ENCODE assay signal across 8 cellular contexts in genomic region chr5:54844905-54845566, GRCh38.
DNase-seq lines count a peak whose midpoint lies in the region; ATAC-seq and TF ChIP-seq lines count a peak whose summit lies in the region.

No MANE protein-coding gene starts in this region.

- RAD21 ChIA-PET in HCT116 (lab: Charles Lee; ENCODE audit: low non-redundant PET in 1 of 2, low total read pairs in 2 of 2, uncharacterized antibody in 2 of 2, unreplicated experiment in 2 of 2): interaction anchor here (1.4 to 2.2 kb wide), 3 partner anchors 22 to 328 kb away, joined by 5 to 9 read pairs (median 8); partner anchors contain the start of gene SNX18 (in 2 of the 2)

- peak overlapping the region; percentile 75 for H2AFZ ChIP-seq in HCT116 (ENCODE audit: low read depth, low read length, poor library complexity, severe bottlenecking)

- TF ChIP-seq POLR2A in HCT116 (IDR thresholded peaks at IDR 0.05; ENCODE audit: borderline replicate concordance, extremely low read depth, insufficient read depth, insufficient read length) (no peak), esophagus muscularis mucosa (IDR thresholded peaks at IDR 0.05; ENCODE audit: low read depth) (no peak)

- peaks cover 7% of the 10 kb centered on the region; the same call in 1 of the 2 replicates for H3K4me1 ChIP-seq in BLaER1
- no peaks in the 10 kb centered on the region for H3K4me1 ChIP-seq in HCT116 (ENCODE audit: control insufficient read depth in 1 of 2, insufficient read depth in 2 of 2, low read length in 2 of 2)
- H3K4me1 ChIP-seq in esophagus muscularis mucosa: peaks cover 0 to 6% (median 3%) of the 10 kb centered on the region in 4 donors

- peak; percentile 72 for TF ChIP-seq RAD21 in HCT116 (IDR thresholded peaks at IDR 0.05; ENCODE audit: low read depth)

- H3K36me3 ChIP-seq in BLaER1 (no peaks in the 10 kb centered on the region), HCT116 (ENCODE audit: control insufficient read depth in 1 of 2, insufficient read depth in 2 of 2, low read length in 2 of 2) (no peaks in the 10 kb centered on the region), esophagus muscularis mucosa (no peaks in the 10 kb centered on the region)

- H4K20me1 ChIP-seq in BLaER1 (no peaks in the 10 kb centered on the region), HCT116 (ENCODE audit: insufficient read depth) (no peaks in the 10 kb centered on the region)

- POLR2A ChIA-PET in HCT116 (lab: Charles Lee): interaction anchor here (1.3 kb wide), 1 partner anchor 328 kb away, joined by 3 read pairs; no protein-coding TSS in a partner anchor
- POLR2A ChIA-PET in activated CD4-positive, alpha-beta T cell treated with anti-CD3 and anti-CD28 coated beads for 36 hours (lab: Charles Lee): no interaction called here

- no TSS peak for BruUV-seq in HCT116 (replicated peaks; lab: Mats Ljungman, UMichigan)

- DNase-seq in HCT116 (ENCODE audit: low read depth, low spot score): peak; percentile 31
- DNase-seq in SK-N-DZ (ENCODE audit: low spot score): peak; percentile 6
- no peak for DNase-seq in esophagus muscularis mucosa (ENCODE audit: extremely low spot score)
- DNase-seq in nephron progenitor cell: no peak
- no peak for DNase-seq in activated CD4-positive, alpha-beta T cell treated with anti-CD3 and anti-CD28 coated beads for 36 hours
- no peak for DNase-seq in cortex of kidney (lab: John Stamatoyannopoulos, UW)

- intact Hi-C loops in HCT116 (cut with micrococcal nuclease) (loop anchor here (1.0 to 5.0 kb wide), 2 partner anchors 328 to 603 kb away; partner anchors contain the start of gene SNX18), esophagus muscularis mucosa (cut with DNase I) (loop anchor here (1.0 kb wide), 1 partner anchor 328 kb away; the partner anchor contains the start of gene SNX18)
- intact Hi-C loops in activated CD4-positive, alpha-beta T cell treated with anti-CD3 and anti-CD28 coated beads for 36 hours (cut with DNase I, micrococcal nuclease): loop anchor here (1.0 to 10.0 kb wide), 4 partner anchors 22 to 530 kb away; partner anchors contain the start of genes SNX18 (in 2 of the 2) and ARL15 (in 1 of the 2)

- no peaks in the 10 kb centered on the region for H3K9me3 Mint-ChIP-seq in nephron progenitor cell
- no peaks in the 10 kb centered on the region for H3K9me3 Mint-ChIP-seq in activated CD4-positive, alpha-beta T cell treated with anti-CD3 and anti-CD28 coated beads for 36 hours (ENCODE audit: low read depth)

- no peaks in the 10 kb centered on the region for H3K36me3 Mint-ChIP-seq in nephron progenitor cell (ENCODE audit: low read depth)
- no peaks in the 10 kb centered on the region for H3K36me3 Mint-ChIP-seq in activated CD4-positive, alpha-beta T cell treated with anti-CD3 and anti-CD28 coated beads for 36 hours (ENCODE audit: low read depth)

- H3K27me3 ChIP-seq in BLaER1 (no peaks in the 10 kb centered on the region), HCT116 (ENCODE audit: insufficient read depth, low read length) (no peaks in the 10 kb centered on the region), esophagus muscularis mucosa (peaks cover 0 to 4% (median 0%) of the 10 kb centered on the region in 4 donors)

- no peaks in the 10 kb centered on the region for H3K79me2 ChIP-seq in HCT116 (ENCODE audit: insufficient read depth, low read length)

- H3K4me2 ChIP-seq in BLaER1: peak overlapping the region; percentile 51
- no peak overlapping the region for H3K4me2 ChIP-seq in HCT116 (ENCODE audit: low read length)

- peak overlapping the region; percentile 24 for H3K4me3 Mint-ChIP-seq in nephron progenitor cell
- H3K4me3 Mint-ChIP-seq in activated CD4-positive, alpha-beta T cell treated with anti-CD3 and anti-CD28 coated beads for 36 hours: no peak overlapping the region

- H3K27ac ChIP-seq in BLaER1: no peak overlapping the region; the same call in 1 of the 2 replicates
- no peak overlapping the region for H3K27ac ChIP-seq in HCT116 (ENCODE audit: low read depth, low read length)
- no peak overlapping the region for H3K27ac ChIP-seq in esophagus muscularis mucosa (replicated peaks in 1 of 4)

- H3K4me1 Mint-ChIP-seq in nephron progenitor cell: peaks cover 28% of the 10 kb centered on the region
- peaks cover 3% of the 10 kb centered on the region for H3K4me1 Mint-ChIP-seq in activated CD4-positive, alpha-beta T cell treated with anti-CD3 and anti-CD28 coated beads for 36 hours

- H3K4me3 ChIP-seq in BLaER1 (no peak overlapping the region), HCT116 (replicated peaks in 1 of 2; ENCODE audit: low read depth in 1 of 2, low read length in 2 of 2) (no peak overlapping the region), esophagus muscularis mucosa (peak overlapping the region in 3 of 4 donors; percentile 16 to 37 (median 34))

- no peaks in the 10 kb centered on the region for H3K27me3 Mint-ChIP-seq in nephron progenitor cell (ENCODE audit: low read depth, poor library complexity)
- peaks cover 5% of the 10 kb centered on the region for H3K27me3 Mint-ChIP-seq in activated CD4-positive, alpha-beta T cell treated with anti-CD3 and anti-CD28 coated beads for 36 hours

- H3K9me3 ChIP-seq in BLaER1: no peaks in the 10 kb centered on the region
- no peaks in the 10 kb centered on the region for H3K9me3 ChIP-seq in HCT116 (ENCODE audit: control insufficient read depth in 1 of 2, insufficient read depth in 1 of 2, low read depth in 1 of 2, low read length in 2 of 2)
- H3K9me3 ChIP-seq in esophagus muscularis mucosa: no peaks in the 10 kb centered on the region

- CTCF ChIA-PET in HCT116 (lab: Charles Lee): interaction anchor here (0.6 to 4.3 kb wide), 12 partner anchors 11 to 601 kb away, joined by 3 to 44 read pairs (median 4); partner anchors contain the start of genes GPX8 and SNX18
- CTCF ChIA-PET in activated CD4-positive, alpha-beta T cell treated with anti-CD3 and anti-CD28 coated beads for 36 hours (lab: Charles Lee): interaction anchor here (0.6 to 3.6 kb wide), 39 partner anchors 8 to 437 kb away, joined by 3 to 57 read pairs (median 4); partner anchors contain the start of genes GPX8 and SNX18

- peak overlapping the region; percentile 69 for H3K27ac Mint-ChIP-seq in nephron progenitor cell
- no peak overlapping the region for H3K27ac Mint-ChIP-seq in activated CD4-positive, alpha-beta T cell treated with anti-CD3 and anti-CD28 coated beads for 36 hours

- WGBS in esophagus muscularis mucosa: 51% methylated on average over 6 of the region's 6 CpGs

- no peak for TF ChIP-seq EP300 in esophagus muscularis mucosa (IDR thresholded peaks at IDR 0.05)

- ATAC-seq in HCT116 (no peak), HG02870 (IDR thresholded peaks at IDR 0.05; ENCODE audit: unreplicated experiment) (no peak)
- ATAC-seq in activated CD4-positive, alpha-beta T cell treated with anti-CD3 and anti-CD28 coated beads for 36 hours: no peak

- H3K9ac ChIP-seq in BLaER1 (no peak overlapping the region), HCT116 (ENCODE audit: low read length) (no peak overlapping the region)

- no peaks in the 10 kb centered on the region for H3K9me2 ChIP-seq in HCT116 (ENCODE audit: insufficient read depth)

- TF ChIP-seq CTCF in HCT116 (IDR thresholded peaks at IDR 0.05 in 2 of 3, conservative IDR thresholded peaks at IDR 0.05 in 1 of 3; ENCODE audit: borderline replicate concordance in 1 of 3, insufficient read depth in 1 of 3, low read depth in 2 of 3, low read length in 2 of 3) (peak; percentile 23 to 66 (median 64); a peak in 3 of 6 replicates), esophagus muscularis mucosa (IDR thresholded peaks at IDR 0.05) (peak; percentile 58 to 69 (median 65)), nephron progenitor cell (IDR thresholded peaks at IDR 0.05) (peak; percentile 62)

TF ChIP-seq in HCT116, 20 proteins besides CTCF, POLR2A, EP300 and RAD21 (continues in another document):
- no peak for TF ChIP-seq YY1 (IDR thresholded peaks at IDR 0.05; ENCODE audit: extremely low read depth, insufficient replicate concordance, low read depth, low read length)
- TF ChIP-seq TCF7L2 (IDR thresholded peaks at IDR 0.05; ENCODE audit: borderline replicate concordance, extremely low read depth, insufficient read depth, insufficient read length): no peak
- no peak for TF ChIP-seq EGR1 (IDR thresholded peaks at IDR 0.05; ENCODE audit: low read depth)
- TF ChIP-seq POLR2AphosphoS5 (IDR thresholded peaks at IDR 0.05; ENCODE audit: low read depth, low read length): no peak
- no peak for TF ChIP-seq EZH2 (IDR thresholded peaks at IDR 0.05)
- TF ChIP-seq EZH2phosphoT487 (IDR thresholded peaks at IDR 0.05; ENCODE audit: borderline replicate concordance): no peak
- TF ChIP-seq, protein P1, sequence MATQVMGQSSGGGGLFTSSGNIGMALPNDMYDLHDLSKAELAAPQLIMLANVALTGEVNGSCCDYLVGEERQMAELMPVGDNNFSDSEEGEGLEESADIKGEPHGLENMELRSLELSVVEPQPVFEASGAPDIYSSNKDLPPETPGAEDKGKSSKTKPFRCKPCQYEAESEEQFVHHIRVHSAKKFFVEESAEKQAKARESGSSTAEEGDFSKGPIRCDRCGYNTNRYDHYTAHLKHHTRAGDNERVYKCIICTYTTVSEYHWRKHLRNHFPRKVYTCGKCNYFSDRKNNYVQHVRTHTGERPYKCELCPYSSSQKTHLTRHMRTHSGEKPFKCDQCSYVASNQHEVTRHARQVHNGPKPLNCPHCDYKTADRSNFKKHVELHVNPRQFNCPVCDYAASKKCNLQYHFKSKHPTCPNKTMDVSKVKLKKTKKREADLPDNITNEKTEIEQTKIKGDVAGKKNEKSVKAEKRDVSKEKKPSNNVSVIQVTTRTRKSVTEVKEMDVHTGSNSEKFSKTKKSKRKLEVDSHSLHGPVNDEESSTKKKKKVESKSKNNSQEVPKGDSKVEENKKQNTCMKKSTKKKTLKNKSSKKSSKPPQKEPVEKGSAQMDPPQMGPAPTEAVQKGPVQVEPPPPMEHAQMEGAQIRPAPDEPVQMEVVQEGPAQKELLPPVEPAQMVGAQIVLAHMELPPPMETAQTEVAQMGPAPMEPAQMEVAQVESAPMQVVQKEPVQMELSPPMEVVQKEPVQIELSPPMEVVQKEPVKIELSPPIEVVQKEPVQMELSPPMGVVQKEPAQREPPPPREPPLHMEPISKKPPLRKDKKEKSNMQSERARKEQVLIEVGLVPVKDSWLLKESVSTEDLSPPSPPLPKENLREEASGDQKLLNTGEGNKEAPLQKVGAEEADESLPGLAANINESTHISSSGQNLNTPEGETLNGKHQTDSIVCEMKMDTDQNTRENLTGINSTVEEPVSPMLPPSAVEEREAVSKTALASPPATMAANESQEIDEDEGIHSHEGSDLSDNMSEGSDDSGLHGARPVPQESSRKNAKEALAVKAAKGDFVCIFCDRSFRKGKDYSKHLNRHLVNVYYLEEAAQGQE (IDR thresholded peaks at IDR 0.05; ENCODE audit: low read depth): no peak

Comparison
In these comparisons a context has a peak if more than half of its experiments do, and no peak if none do; other contexts are left out.
1. H3K4me3 ChIP-seq: peak in esophagus muscularis mucosa (3 of 4); none in BLaER1 (single experiment) and HCT116 (0 of 2).
2. DNase-seq: peak in HCT116 (single experiment) and SK-N-DZ (single experiment); none in esophagus muscularis mucosa (single experiment), nephron progenitor cell (single experiment), activated CD4-positive, alpha-beta T cell treated with anti-CD3 and anti-CD28 coated beads for 36 hours (single experiment) and cortex of kidney (single experiment).
3. Peak in every context shown above with its lines, with median percentiles within 50 percentile points of each other: CTCF ChIP-seq.